ENCODE assay signal across 9 cellular contexts in the genomic region with DNA sequence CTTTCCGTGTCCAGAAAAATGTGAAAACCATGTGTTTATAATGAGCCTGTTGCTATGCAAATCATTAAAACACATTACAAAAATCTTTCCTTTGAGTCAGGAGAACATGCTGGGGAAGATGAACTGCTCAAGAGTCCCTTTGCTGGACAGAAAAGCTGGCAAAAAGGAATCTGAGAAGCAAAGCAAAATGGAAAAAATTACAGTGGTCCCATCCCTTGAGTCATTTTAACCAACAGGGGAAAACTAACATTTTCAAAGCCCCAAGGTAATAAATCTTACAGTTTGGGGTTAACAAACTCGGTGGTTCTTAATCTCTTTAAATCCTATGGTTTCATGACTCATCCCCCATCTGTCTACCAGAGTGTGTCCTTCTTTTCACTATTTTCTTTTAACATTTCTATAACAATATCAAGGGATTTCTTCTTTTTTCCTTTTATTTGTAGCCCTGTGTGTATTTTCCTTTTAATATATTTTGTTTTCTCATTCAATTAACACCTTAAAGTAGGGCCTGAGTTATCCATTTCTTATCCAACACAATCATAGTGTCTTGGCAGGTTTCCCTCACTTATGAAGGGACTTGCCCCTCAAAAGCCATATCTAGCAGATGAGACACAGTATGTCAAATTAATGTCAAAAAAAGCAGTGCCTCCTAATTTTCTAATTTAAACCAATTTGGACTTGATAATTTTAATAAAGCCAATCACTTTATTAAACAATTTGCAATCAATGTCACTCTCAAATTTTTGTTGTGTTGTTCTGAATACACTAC.
DNase-seq lines count a peak whose midpoint lies in the region; ATAC-seq and TF ChIP-seq lines count a peak whose summit lies in the region.
"Had no signal": no experiment of that assay in that cellular context is flagged by ENCODE, and none has a peak within 500 bp of the region (broad histone marks: within the 10 kb centered on the region; RNA-seq: fewer than 3 reads in every experiment).

No MANE protein-coding gene starts in this region.

- peaks cover 20% of the 10 kb centered on the region; the same call in 1 of the 2 replicates for H4K20me1 ChIP-seq in IMR-90 (ENCODE audit: insufficient read depth, low read length)

- DNase-seq in AG10803 (ENCODE audit: low read depth) = peak; percentile 98
- peak; percentile 96 for DNase-seq in IMR-90
- peak; percentile 76 for DNase-seq in kidney tubule cell (ENCODE audit: low spot score)
- DNase-seq in NCI-H510A (lab: John Stamatoyannopoulos, UW) = no peak
- no peak for DNase-seq in stimulated activated naive CD4-positive, alpha-beta T cell (lab: John Stamatoyannopoulos, UW)
- no peak for DNase-seq in COR-L47 (lab: John Stamatoyannopoulos, UW)
- no peak for DNase-seq in tibial artery
- DNase-seq: NCI-H1436 had no signal

- H3K4me2 ChIP-seq in IMR-90 (ENCODE audit: low read depth, low read length) = peak overlapping the region; percentile 59; the same call in 1 of the 2 replicates

- CTCF ChIA-PET in IMR-90 (lab: Yijun Ruan, JAX) = interaction anchor here (0.6 to 1.1 kb wide), 2 partner anchors 114 to 576 kb away, joined by 3 read pairs; no protein-coding TSS in a partner anchor

- WGBS in IMR-90 (ENCODE audit: extremely low coverage in 2 of 2, insufficient read length in 1 of 2), 2 experiments = no CpG with 5 or more reads among the region's 2 CpGs

- H3K9ac ChIP-seq in IMR-90 (ENCODE audit: low read depth, low read length) = no peak overlapping the region

- H2BK20ac ChIP-seq in IMR-90 (ENCODE audit: low read depth, low read length) = peak overlapping the region; percentile 52

- TF ChIP-seq RAD21 in IMR-90 (IDR thresholded peaks at IDR 0.05; ENCODE audit: low read length) = no peak

- no peak overlapping the region for H2AK5ac ChIP-seq in IMR-90 (ENCODE audit: low read depth, low read length)

- no peak overlapping the region for H3K4me3 Mint-ChIP-seq in activated naive CD8-positive, alpha-beta T cell

- peak overlapping the region; percentile 73; the same call in 1 of the 2 replicates for H3K18ac ChIP-seq in IMR-90 (ENCODE audit: low read depth, low read length)

- peak overlapping the region in 1 of 2 experiments; percentile 42; a peak in 1 of 4 replicates for H4K8ac ChIP-seq in IMR-90 (ENCODE audit: low read depth in 2 of 2, low read length in 2 of 2)

- no peak for TF ChIP-seq POLR2A in IMR-90 (IDR thresholded peaks at IDR 0.05; ENCODE audit: low read depth, low read length)

- no peak overlapping the region for H3K14ac ChIP-seq in IMR-90 (replicated peaks; ENCODE audit: low read depth, low read length)

- H3K23ac ChIP-seq in IMR-90 (ENCODE audit: low read depth, low read length) = no peak overlapping the region

- H3K27me3 ChIP-seq in IMR-90 (ENCODE audit: control insufficient read depth, insufficient read depth, low read length) (no peaks in the 10 kb centered on the region), tibial artery (no peaks in the 10 kb centered on the region)

- no peak overlapping the region for H2AK9ac ChIP-seq in IMR-90 (replicated peaks; ENCODE audit: low read depth, low read length, poor library complexity)

- H3K36me3 Mint-ChIP-seq in activated naive CD8-positive, alpha-beta T cell = no peaks in the 10 kb centered on the region

- intact Hi-C loops in IMR-90 (cut with micrococcal nuclease) = loop anchor here (2.0 kb wide), 1 partner anchor 105 kb away; a partner anchor contains a TSS
- intact Hi-C loops in tibial artery (cut with DNase I; ENCODE audit: low total_unique reads) = no loop called here

- H3K4me1 Mint-ChIP-seq in activated naive CD8-positive, alpha-beta T cell (ENCODE audit: low read depth) = peaks cover 12% of the 10 kb centered on the region

- in situ Hi-C loops in IMR-90 (cut with MboI; ENCODE audit: low sequenced_read_pairs) = no loop called here

- ATAC-seq in IMR-90 (ENCODE audit: low read depth) = peak; percentile 43

- peaks cover 11% of the 10 kb centered on the region for H3K9me1 ChIP-seq in IMR-90 (ENCODE audit: insufficient read depth, low read length)

- H3K9me3 ChIP-seq in IMR-90 (ENCODE audit: control insufficient read depth, insufficient read depth, low read length) (no peaks in the 10 kb centered on the region), tibial artery (no peaks in the 10 kb centered on the region)

- H3K36me3 ChIP-seq in IMR-90 (ENCODE audit: control insufficient read depth, insufficient read depth, low read length) (0 out of 2 replicates have a peak, but pooled peaks cover 1% of the 10 kb centered on the region), tibial artery (no peaks in the 10 kb centered on the region)

- no peaks in the 10 kb centered on the region for H3K27me3 Mint-ChIP-seq in activated naive CD8-positive, alpha-beta T cell

- H2BK120ac ChIP-seq in IMR-90 (ENCODE audit: low read depth, low read length) = peak overlapping the region; percentile 3; the same call in 1 of the 2 replicates

- H3K4me1 ChIP-seq in IMR-90 (ENCODE audit: control insufficient read depth, insufficient read depth, low read length) = peaks cover 15% of the 10 kb centered on the region
- H3K4me1 ChIP-seq in tibial artery = peaks cover 0 to 31% (median 13%) of the 10 kb centered on the region in 4 donors

- H2AFZ ChIP-seq in IMR-90 (replicated peaks; ENCODE audit: low read length, poor library complexity) = no peak overlapping the region

- H3K4ac ChIP-seq in IMR-90 (ENCODE audit: low read depth, low read length) = no peak overlapping the region

- 0 out of 3 replicates have a peak overlapping the region, but pooled peaks have one; percentile 22 for H2BK15ac ChIP-seq in IMR-90 (ENCODE audit: low read depth, low read length)

- H3K56ac ChIP-seq in IMR-90 (ENCODE audit: extremely low read depth, insufficient read depth, low read length) = no peak overlapping the region

- H3K9me3 Mint-ChIP-seq in activated naive CD8-positive, alpha-beta T cell (ENCODE audit: low read depth) = no peaks in the 10 kb centered on the region

- H3K79me1 ChIP-seq in IMR-90 (ENCODE audit: low read depth in 1 of 2, low read length in 2 of 2) = peaks cover 23 to 56% of the 10 kb centered on the region in 2 experiments

- H3K27ac ChIP-seq in IMR-90 (ENCODE audit: insufficient read depth, low read length) (peak overlapping the region; percentile 31; the same call in 1 of the 2 replicates), tibial artery (peak overlapping the region in 1 of 2 donors; percentile 31)

- no peak overlapping the region for H4K91ac ChIP-seq in IMR-90 (ENCODE audit: insufficient read depth, low read depth, low read length)

- no peak overlapping the region for H3K4me3 ChIP-seq in AG10803 (ENCODE audit: low read length)
- H3K4me3 ChIP-seq in IMR-90 (ENCODE audit: insufficient read depth, low read depth, low read length) = no peak overlapping the region
- H3K4me3 ChIP-seq in tibial artery = no peak overlapping the region

- POLR2A ChIA-PET in IMR-90 (lab: Charles Lee; ENCODE audit: unreplicated experiment) = no interaction called here

- TF ChIP-seq CTCF in AG10803 (conservative IDR thresholded peaks at IDR 0.05; ENCODE audit: low read length) (no peak), IMR-90 (conservative IDR thresholded peaks at IDR 0.05; ENCODE audit: low read depth, low read length) (no peak), tibial artery (IDR thresholded peaks at IDR 0.05) (no peak)

- dilution Hi-C loops in IMR-90 (cut with HindIII; ENCODE audit: low sequenced_read_pairs, unreplicated experiment) = no loop called here

- peak overlapping the region; percentile 83 for H2BK5ac ChIP-seq in IMR-90 (ENCODE audit: low read depth, low read length, poor library complexity, severe bottlenecking)

- H3K27ac Mint-ChIP-seq in activated naive CD8-positive, alpha-beta T cell = peak overlapping the region; percentile 89

- no TSS peak for BruUV-seq in IMR-90 (replicated peaks; lab: Mats Ljungman, UMichigan)

- no peak overlapping the region; the same call in 1 of the 2 replicates for H4K5ac ChIP-seq in IMR-90 (ENCODE audit: low read depth, low read length)

TF ChIP-seq in IMR-90, 13 proteins besides CTCF, POLR2A, EP300 and RAD21:
- TF ChIP-seq, protein P1, sequence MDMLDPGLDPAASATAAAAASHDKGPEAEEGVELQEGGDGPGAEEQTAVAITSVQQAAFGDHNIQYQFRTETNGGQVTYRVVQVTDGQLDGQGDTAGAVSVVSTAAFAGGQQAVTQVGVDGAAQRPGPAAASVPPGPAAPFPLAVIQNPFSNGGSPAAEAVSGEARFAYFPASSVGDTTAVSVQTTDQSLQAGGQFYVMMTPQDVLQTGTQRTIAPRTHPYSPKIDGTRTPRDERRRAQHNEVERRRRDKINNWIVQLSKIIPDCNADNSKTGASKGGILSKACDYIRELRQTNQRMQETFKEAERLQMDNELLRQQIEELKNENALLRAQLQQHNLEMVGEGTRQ (IDR thresholded peaks at IDR 0.05; ENCODE audit: low read depth, low read length) = no peak
- TF ChIP-seq, protein P2, sequence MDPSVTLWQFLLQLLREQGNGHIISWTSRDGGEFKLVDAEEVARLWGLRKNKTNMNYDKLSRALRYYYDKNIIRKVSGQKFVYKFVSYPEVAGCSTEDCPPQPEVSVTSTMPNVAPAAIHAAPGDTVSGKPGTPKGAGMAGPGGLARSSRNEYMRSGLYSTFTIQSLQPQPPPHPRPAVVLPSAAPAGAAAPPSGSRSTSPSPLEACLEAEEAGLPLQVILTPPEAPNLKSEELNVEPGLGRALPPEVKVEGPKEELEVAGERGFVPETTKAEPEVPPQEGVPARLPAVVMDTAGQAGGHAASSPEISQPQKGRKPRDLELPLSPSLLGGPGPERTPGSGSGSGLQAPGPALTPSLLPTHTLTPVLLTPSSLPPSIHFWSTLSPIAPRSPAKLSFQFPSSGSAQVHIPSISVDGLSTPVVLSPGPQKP (IDR thresholded peaks at IDR 0.05; ENCODE audit: borderline replicate concordance, low read depth, low read length) = no peak
- TF ChIP-seq NFE2L2 (IDR thresholded peaks at IDR 0.05; ENCODE audit: low read depth, low read length) = no peak
- no peak for TF ChIP-seq RCOR1 (IDR thresholded peaks at IDR 0.05; ENCODE audit: insufficient replicate concordance, low read length)
- no peak for TF ChIP-seq MXI1 (IDR thresholded peaks at IDR 0.05; ENCODE audit: borderline replicate concordance, low read depth, low read length)
- TF ChIP-seq CHD1 (IDR thresholded peaks at IDR 0.05; ENCODE audit: low read depth, low read length) = no peak
- TF ChIP-seq CEBPB (IDR thresholded peaks at IDR 0.05; ENCODE audit: low read depth, low read length) = no peak
- peak; percentile 80 for TF ChIP-seq FOS (IDR thresholded peaks at IDR 0.05; ENCODE audit: low read depth, low read length)
- no peak for TF ChIP-seq BHLHE40 (IDR thresholded peaks at IDR 0.05; ENCODE audit: low read depth, low read length)
- TF ChIP-seq MAFK (IDR thresholded peaks at IDR 0.05; ENCODE audit: low read depth, low read length) = peak; percentile 19; the same call in 1 of the 2 replicates
- no peak for TF ChIP-seq MAZ (IDR thresholded peaks at IDR 0.05; ENCODE audit: borderline replicate concordance, low read depth, low read length)
- no peak for TF ChIP-seq RFX5 (IDR thresholded peaks at IDR 0.05; ENCODE audit: low read depth, low read length)

Comparison
In these comparisons a context has a peak if more than half of its experiments do, and no peak if none do; other contexts are left out.
1. DNase-seq: peak in AG10803 (single experiment), IMR-90 (single experiment) and kidney tubule cell (single experiment); none in NCI-H510A (single experiment), stimulated activated naive CD4-positive, alpha-beta T cell (0 of 6), COR-L47 (single experiment) and tibial artery (0 of 2).